ENCODE assay signal across 2 cellular contexts in the genomic region with DNA sequence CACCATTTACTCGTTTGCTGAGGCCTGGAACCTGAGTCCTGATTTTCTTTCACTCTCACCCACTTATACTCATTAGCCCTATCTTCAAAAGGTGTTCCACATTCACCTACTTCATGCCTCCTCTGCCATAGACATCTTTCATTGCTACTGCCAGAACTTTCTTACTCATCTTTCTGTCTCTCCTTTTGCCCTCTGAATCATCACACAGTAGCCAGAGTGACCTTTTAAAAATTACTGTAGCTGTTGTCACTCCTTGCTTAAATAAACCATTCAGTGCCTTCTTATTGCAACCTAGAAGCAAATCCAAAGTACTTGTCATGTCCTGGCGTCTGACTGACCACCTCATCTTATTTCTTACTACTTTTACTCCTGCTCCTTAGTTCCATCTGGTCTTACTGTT.
TF ChIP-seq lines count a peak whose summit lies in the region.

No MANE protein-coding gene starts in this region.

TF ChIP-seq in liver, 16 proteins besides CTCF, POLR2A, EP300 and RAD21 (continued from another document):
- TF ChIP-seq, protein P1, sequence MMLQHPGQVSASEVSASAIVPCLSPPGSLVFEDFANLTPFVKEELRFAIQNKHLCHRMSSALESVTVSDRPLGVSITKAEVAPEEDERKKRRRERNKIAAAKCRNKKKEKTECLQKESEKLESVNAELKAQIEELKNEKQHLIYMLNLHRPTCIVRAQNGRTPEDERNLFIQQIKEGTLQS (IDR thresholded peaks at IDR 0.05): no peak
- no peak for TF ChIP-seq JUND (IDR thresholded peaks at IDR 0.05)
- TF ChIP-seq FOXA1 (IDR thresholded peaks at IDR 0.05): no peak
- TF ChIP-seq, protein P2, sequence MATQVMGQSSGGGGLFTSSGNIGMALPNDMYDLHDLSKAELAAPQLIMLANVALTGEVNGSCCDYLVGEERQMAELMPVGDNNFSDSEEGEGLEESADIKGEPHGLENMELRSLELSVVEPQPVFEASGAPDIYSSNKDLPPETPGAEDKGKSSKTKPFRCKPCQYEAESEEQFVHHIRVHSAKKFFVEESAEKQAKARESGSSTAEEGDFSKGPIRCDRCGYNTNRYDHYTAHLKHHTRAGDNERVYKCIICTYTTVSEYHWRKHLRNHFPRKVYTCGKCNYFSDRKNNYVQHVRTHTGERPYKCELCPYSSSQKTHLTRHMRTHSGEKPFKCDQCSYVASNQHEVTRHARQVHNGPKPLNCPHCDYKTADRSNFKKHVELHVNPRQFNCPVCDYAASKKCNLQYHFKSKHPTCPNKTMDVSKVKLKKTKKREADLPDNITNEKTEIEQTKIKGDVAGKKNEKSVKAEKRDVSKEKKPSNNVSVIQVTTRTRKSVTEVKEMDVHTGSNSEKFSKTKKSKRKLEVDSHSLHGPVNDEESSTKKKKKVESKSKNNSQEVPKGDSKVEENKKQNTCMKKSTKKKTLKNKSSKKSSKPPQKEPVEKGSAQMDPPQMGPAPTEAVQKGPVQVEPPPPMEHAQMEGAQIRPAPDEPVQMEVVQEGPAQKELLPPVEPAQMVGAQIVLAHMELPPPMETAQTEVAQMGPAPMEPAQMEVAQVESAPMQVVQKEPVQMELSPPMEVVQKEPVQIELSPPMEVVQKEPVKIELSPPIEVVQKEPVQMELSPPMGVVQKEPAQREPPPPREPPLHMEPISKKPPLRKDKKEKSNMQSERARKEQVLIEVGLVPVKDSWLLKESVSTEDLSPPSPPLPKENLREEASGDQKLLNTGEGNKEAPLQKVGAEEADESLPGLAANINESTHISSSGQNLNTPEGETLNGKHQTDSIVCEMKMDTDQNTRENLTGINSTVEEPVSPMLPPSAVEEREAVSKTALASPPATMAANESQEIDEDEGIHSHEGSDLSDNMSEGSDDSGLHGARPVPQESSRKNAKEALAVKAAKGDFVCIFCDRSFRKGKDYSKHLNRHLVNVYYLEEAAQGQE (IDR thresholded peaks at IDR 0.05): no peak
- no peak for TF ChIP-seq TAF1 (conservative IDR thresholded peaks at IDR 0.05)
- no peak for TF ChIP-seq YY1 (IDR thresholded peaks at IDR 0.05)
- no peak for TF ChIP-seq SP1 (IDR thresholded peaks at IDR 0.05)
- TF ChIP-seq HNF4A (conservative IDR thresholded peaks at IDR 0.05): peak in 1 of 2 donors; percentile 5

TF ChIP-seq in HepG2, 621 proteins besides CTCF, POLR2A, EP300 and RAD21 (continued from another document):
- no peak for TF ChIP-seq GTF3A (CRISPR knock-in tag; conservative IDR thresholded peaks at IDR 0.05)
- TF ChIP-seq CREBL2 (CRISPR knock-in tag; IDR thresholded peaks at IDR 0.05; ENCODE audit: borderline replicate concordance): no peak
- no peak for TF ChIP-seq ZMAT3 (CRISPR knock-in tag; conservative IDR thresholded peaks at IDR 0.05)
- TF ChIP-seq, protein P1 (CRISPR knock-in tag; IDR thresholded peaks at IDR 0.05): no peak
- TF ChIP-seq ZFP36 (IDR thresholded peaks at IDR 0.05; ENCODE audit: borderline replicate concordance, low read depth, low read length, partially characterized antibody): no peak
- no peak for TF ChIP-seq ZNF577 (CRISPR knock-in tag; IDR thresholded peaks at IDR 0.05; ENCODE audit: borderline replicate concordance, low read depth)
- TF ChIP-seq, protein P3, sequence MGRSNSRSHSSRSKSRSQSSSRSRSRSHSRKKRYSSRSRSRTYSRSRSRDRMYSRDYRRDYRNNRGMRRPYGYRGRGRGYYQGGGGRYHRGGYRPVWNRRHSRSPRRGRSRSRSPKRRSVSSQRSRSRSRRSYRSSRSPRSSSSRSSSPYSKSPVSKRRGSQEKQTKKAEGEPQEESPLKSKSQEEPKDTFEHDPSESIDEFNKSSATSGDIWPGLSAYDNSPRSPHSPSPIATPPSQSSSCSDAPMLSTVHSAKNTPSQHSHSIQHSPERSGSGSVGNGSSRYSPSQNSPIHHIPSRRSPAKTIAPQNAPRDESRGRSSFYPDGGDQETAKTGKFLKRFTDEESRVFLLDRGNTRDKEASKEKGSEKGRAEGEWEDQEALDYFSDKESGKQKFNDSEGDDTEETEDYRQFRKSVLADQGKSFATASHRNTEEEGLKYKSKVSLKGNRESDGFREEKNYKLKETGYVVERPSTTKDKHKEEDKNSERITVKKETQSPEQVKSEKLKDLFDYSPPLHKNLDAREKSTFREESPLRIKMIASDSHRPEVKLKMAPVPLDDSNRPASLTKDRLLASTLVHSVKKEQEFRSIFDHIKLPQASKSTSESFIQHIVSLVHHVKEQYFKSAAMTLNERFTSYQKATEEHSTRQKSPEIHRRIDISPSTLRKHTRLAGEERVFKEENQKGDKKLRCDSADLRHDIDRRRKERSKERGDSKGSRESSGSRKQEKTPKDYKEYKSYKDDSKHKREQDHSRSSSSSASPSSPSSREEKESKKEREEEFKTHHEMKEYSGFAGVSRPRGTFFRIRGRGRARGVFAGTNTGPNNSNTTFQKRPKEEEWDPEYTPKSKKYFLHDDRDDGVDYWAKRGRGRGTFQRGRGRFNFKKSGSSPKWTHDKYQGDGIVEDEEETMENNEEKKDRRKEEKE (IDR thresholded peaks at IDR 0.05): no peak
- TF ChIP-seq KLF16 (CRISPR knock-in tag; IDR thresholded peaks at IDR 0.05): no peak
